Comparison of ENCODE assay signal across 26 cellular contexts in genomic region chr6:43980004-43980795, GRCh38.
DNase-seq lines count a peak whose midpoint lies in the region; ATAC-seq and TF ChIP-seq lines count a peak whose summit lies in the region.
"Had no signal": no experiment of that assay in that cellular context is flagged by ENCODE, and none has a peak within 500 bp of the region (broad histone marks: within the 10 kb centered on the region; RNA-seq: fewer than 3 reads in every experiment).

No MANE protein-coding gene starts in this region.

- peaks cover 7% of the 10 kb centered on the region for H3K9me3 ChIP-seq in endodermal cell (ENCODE audit: control insufficient read depth, low read length)
- no peaks in the 10 kb centered on the region for H3K9me3 ChIP-seq in ovary

- POLR2A ChIA-PET in activated CD4-positive, alpha-beta T cell treated with anti-CD3 and anti-CD28 coated beads for 36 hours (lab: Charles Lee): no interaction called here

- H3K27me3 Mint-ChIP-seq in endodermal cell (ENCODE audit: insufficient read depth): peaks cover 1% of the 10 kb centered on the region
- peaks cover 5% of the 10 kb centered on the region for H3K27me3 Mint-ChIP-seq in activated CD4-positive, alpha-beta T cell treated with anti-CD3 and anti-CD28 coated beads for 36 hours

- H3K4me3 Mint-ChIP-seq in endodermal cell: no peak overlapping the region
- no peak overlapping the region for H3K4me3 Mint-ChIP-seq in activated CD4-positive, alpha-beta T cell treated with anti-CD3 and anti-CD28 coated beads for 36 hours
- H3K4me3 Mint-ChIP-seq: stimulated activated naive B cell treated with anti-CD40 and anti-IgM and Interleukin-4, amounts not matched to agents 10 μg/mL and 1 μg/mL and 100 μg/mL, for 72 hours had no signal

- H3K36me3 ChIP-seq in endodermal cell (ENCODE audit: control insufficient read depth, insufficient read depth, low read length): no peaks in the 10 kb centered on the region
- H3K36me3 ChIP-seq in ovary: no peaks in the 10 kb centered on the region
- H3K36me3 ChIP-seq: cardiac muscle cell had no signal

- no peak overlapping the region for H3K4me3 ChIP-seq in endodermal cell (ENCODE audit: low read length)
- H3K4me3 ChIP-seq in ovary: no peak overlapping the region
- H3K4me3 ChIP-seq: cardiac muscle cell, dorsolateral prefrontal cortex had no signal

- no peaks in the 10 kb centered on the region for H3K36me3 Mint-ChIP-seq in endodermal cell (ENCODE audit: low read depth)
- no peaks in the 10 kb centered on the region for H3K36me3 Mint-ChIP-seq in activated CD4-positive, alpha-beta T cell treated with anti-CD3 and anti-CD28 coated beads for 36 hours (ENCODE audit: low read depth)
- H3K36me3 Mint-ChIP-seq: stimulated activated naive B cell treated with anti-CD40 and anti-IgM and Interleukin-4, amounts not matched to agents 10 μg/mL and 1 μg/mL and 100 μg/mL, for 72 hours had no signal

- 92 to 94% methylated on average over 11 to 12 of the region's 12 CpGs for WGBS in endodermal cell (ENCODE audit: insufficient coverage in 1 of 2, insufficient read length in 1 of 2), 2 experiments
- WGBS in ovary, 3 donors: 87 to 93% (median 92%) methylated on average over 12 of the region's 12 CpGs

- H3K4me1 ChIP-seq in endodermal cell (ENCODE audit: control insufficient read depth, insufficient read depth, low read length) (peaks cover 12% of the 10 kb centered on the region), ovary (ENCODE audit: insufficient read depth) (no peaks in the 10 kb centered on the region)
- H3K4me1 ChIP-seq: parathyroid adenoma had no signal

- H3K27me3 ChIP-seq in endodermal cell (ENCODE audit: control insufficient read depth, insufficient read depth, low read length, poor library complexity, severe bottlenecking) (no peaks in the 10 kb centered on the region), ovary (no peaks in the 10 kb centered on the region)
- H3K27me3 ChIP-seq: cardiac muscle cell, dorsolateral prefrontal cortex had no signal

- peak; percentile 14 for DNase-seq in NCI-H345 (lab: John Stamatoyannopoulos, UW)
- DNase-seq in NCI-H345 treated with DMSO at 0.1 percent for 48 hours (lab: John Stamatoyannopoulos, UW; ENCODE audit: unreplicated experiment): no peak
- DNase-seq in Ammon's horn (ENCODE audit: low spot score): peak; percentile 46
- DNase-seq in endodermal cell: peak; percentile 35
- peak; percentile 88 for DNase-seq in posterior vena cava (ENCODE audit: low spot score)
- no peak for DNase-seq in ovary
- DNase-seq in activated CD4-positive, alpha-beta T cell treated with anti-CD3 and anti-CD28 coated beads for 36 hours: no peak
- DNase-seq: 8988T; activated CD4-positive, alpha-beta T cell treated with anti-CD3 and anti-CD28 coated beads for 1 hour; AML-193; amniotic stem cell; DND-41; foreskin fibroblast; KG1; mammary epithelial cell; MV-4-11; NCI-H187 treated with DMSO at 0.1 percent for 48 hours; NCI-H226; stimulated activated CD4-positive, alpha-beta T cell treated with anti-CD3 and anti-CD28 coated beads, Interleukin-2, amount 100 ng/mL, for 24 hours; stimulated activated naive B cell treated with anti-CD40 and anti-IgM and Interleukin-4, amounts not matched to agents 10 μg/mL and 1 μg/mL and 100 μg/mL, for 72 hours; T1000 had no signal

- no peak overlapping the region for H3K27ac ChIP-seq in endodermal cell (ENCODE audit: low read depth, low read length)
- no peak overlapping the region for H3K27ac ChIP-seq in ovary
- H3K27ac ChIP-seq: cardiac muscle cell, dorsolateral prefrontal cortex, epithelial cell of prostate, parathyroid adenoma had no signal

- TF ChIP-seq CTCF in endodermal cell (conservative IDR thresholded peaks at IDR 0.05) (no peak), ovary (IDR thresholded peaks at IDR 0.05) (no peak)

- no peak for ATAC-seq in activated CD4-positive, alpha-beta T cell treated with anti-CD3 and anti-CD28 coated beads for 36 hours
- no peak for ATAC-seq in GM19395 (IDR thresholded peaks at IDR 0.05; ENCODE audit: unreplicated experiment)
- ATAC-seq: stimulated activated naive B cell treated with anti-CD40 and anti-IgM and Interleukin-4, amounts not matched to agents 10 μg/mL and 1 μg/mL and 100 μg/mL, for 72 hours had no signal

- intact Hi-C loops in posterior vena cava (cut with DNase I): no loop called here
- intact Hi-C loops in ovary (cut with DNase I): no loop called here
- intact Hi-C loops in activated CD4-positive, alpha-beta T cell treated with anti-CD3 and anti-CD28 coated beads for 36 hours (cut with DNase I, micrococcal nuclease): no loop called here

- H3K27ac Mint-ChIP-seq in endodermal cell: no peak overlapping the region
- no peak overlapping the region for H3K27ac Mint-ChIP-seq in activated CD4-positive, alpha-beta T cell treated with anti-CD3 and anti-CD28 coated beads for 36 hours
- H3K27ac Mint-ChIP-seq: stimulated activated naive B cell treated with anti-CD40 and anti-IgM and Interleukin-4, amounts not matched to agents 10 μg/mL and 1 μg/mL and 100 μg/mL, for 72 hours had no signal

- peaks cover 29% of the 10 kb centered on the region for H3K4me1 Mint-ChIP-seq in endodermal cell
- H3K4me1 Mint-ChIP-seq in activated CD4-positive, alpha-beta T cell treated with anti-CD3 and anti-CD28 coated beads for 36 hours: no peaks in the 10 kb centered on the region

- CTCF ChIA-PET in activated CD4-positive, alpha-beta T cell treated with anti-CD3 and anti-CD28 coated beads for 36 hours (lab: Charles Lee): interaction anchor here (0.7 kb wide), 1 partner anchor 9 kb away, joined by 4 read pairs; no protein-coding TSS in a partner anchor

- no peak for TF ChIP-seq POLR2A in ovary (IDR thresholded peaks at IDR 0.05)

- no peak for TF ChIP-seq EP300 in ovary (IDR thresholded peaks at IDR 0.05)

- H3K9me3 Mint-ChIP-seq in endodermal cell: peaks cover 7% of the 10 kb centered on the region
- no peaks in the 10 kb centered on the region for H3K9me3 Mint-ChIP-seq in activated CD4-positive, alpha-beta T cell treated with anti-CD3 and anti-CD28 coated beads for 36 hours (ENCODE audit: low read depth)

- no peak overlapping the region for H3K9ac ChIP-seq in endodermal cell (ENCODE audit: extremely low read depth, low read length, poor library complexity, severe bottlenecking)
- H3K9ac ChIP-seq: parathyroid adenoma had no signal

Comparison
In these comparisons a context has a peak if more than half of its experiments do, and no peak if none do; other contexts are left out.
1. DNase-seq: peak in NCI-H345 (single experiment), Ammon's horn (single experiment), endodermal cell (single experiment) and posterior vena cava (single experiment); none in NCI-H345 treated with DMSO at 0.1 percent for 48 hours (single experiment), ovary (0 of 5) and activated CD4-positive, alpha-beta T cell treated with anti-CD3 and anti-CD28 coated beads for 36 hours (single experiment).